ENCODE assay signal across 1 cellular context in genomic region chr2:143034292-143035074, GRCh38.
TF ChIP-seq lines count a peak whose summit lies in the region.

No MANE protein-coding gene starts in this region.

TF ChIP-seq in HepG2, 621 proteins besides CTCF, POLR2A, EP300 and RAD21 (continued from another document and continues in another):
- TF ChIP-seq NFAT5 (CRISPR knock-in tag; IDR thresholded peaks at IDR 0.05) (no peak), ZSCAN30 (CRISPR knock-in tag; IDR thresholded peaks at IDR 0.05) (no peak), MIXL1 (CRISPR knock-in tag; IDR thresholded peaks at IDR 0.05) (no peak; the same call in 1 of the 2 replicates), NCOA5 (CRISPR knock-in tag; IDR thresholded peaks at IDR 0.05) (no peak), DMTF1 (CRISPR knock-in tag; IDR thresholded peaks at IDR 0.05) (no peak), RFX5 (IDR thresholded peaks at IDR 0.05; ENCODE audit: low read depth, low read length) (no peak), HDAC2 (CRISPR knock-in tag; IDR thresholded peaks at IDR 0.05) (no peak), SNAPC4 (CRISPR knock-in tag; IDR thresholded peaks at IDR 0.05) (no peak), CSRNP1 (CRISPR knock-in tag; IDR thresholded peaks at IDR 0.05) (no peak), SUZ12 (IDR thresholded peaks at IDR 0.05; ENCODE audit: low read depth, low read length) (no peak), ELF4 (CRISPR knock-in tag; IDR thresholded peaks at IDR 0.05; ENCODE audit: borderline replicate concordance) (no peak), SAFB2 (CRISPR knock-in tag; IDR thresholded peaks at IDR 0.05; ENCODE audit: borderline replicate concordance, low read depth) (no peak), HCFC1 (IDR thresholded peaks at IDR 0.05; ENCODE audit: low read depth, low read length) (no peak), ZNF614 (CRISPR knock-in tag; IDR thresholded peaks at IDR 0.05; ENCODE audit: borderline replicate concordance) (0 out of 2 replicates have a peak, but pooled peaks have one; percentile 26), HNRNPL (IDR thresholded peaks at IDR 0.05; ENCODE audit: low read depth, low read length) (no peak), FOSL1 (CRISPR knock-in tag; IDR thresholded peaks at IDR 0.05; ENCODE audit: borderline replicate concordance) (no peak), ZNF264 (CRISPR knock-in tag; IDR thresholded peaks at IDR 0.05) (no peak), ZNF766 (CRISPR knock-in tag; IDR thresholded peaks at IDR 0.05; ENCODE audit: borderline replicate concordance) (no peak), U2AF2 (IDR thresholded peaks at IDR 0.05; ENCODE audit: low read depth, low read length) (no peak), ZNF143 (CRISPR knock-in tag; IDR thresholded peaks at IDR 0.05) (no peak), AGO1 (IDR thresholded peaks at IDR 0.05; ENCODE audit: low read depth, low read length, poor library complexity, severe bottlenecking) (no peak), ATF2 (CRISPR knock-in tag; IDR thresholded peaks at IDR 0.05) (0 out of 2 replicates have a peak, but pooled peaks have one; percentile 26), ZGPAT (CRISPR knock-in tag; IDR thresholded peaks at IDR 0.05) (0 out of 2 replicates have a peak, but pooled peaks have one; percentile 19), SIX1 (CRISPR knock-in tag; IDR thresholded peaks at IDR 0.05; ENCODE audit: borderline replicate concordance) (no peak), LCORL (IDR thresholded peaks at IDR 0.05) (0 out of 2 replicates have a peak, but pooled peaks have one; percentile 16), LCORL (CRISPR knock-in tag; IDR thresholded peaks at IDR 0.05) (no peak), THAP11 (CRISPR knock-in tag; IDR thresholded peaks at IDR 0.05) (peak; percentile 42; the same call in 1 of the 2 replicates), AHR (CRISPR knock-in tag; IDR thresholded peaks at IDR 0.05) (no peak), NFKBIZ (CRISPR knock-in tag; IDR thresholded peaks at IDR 0.05) (no peak), ZNF883 (CRISPR knock-in tag; IDR thresholded peaks at IDR 0.05; ENCODE audit: not compliant biosample characterization) (no peak), ZNF24 (IDR thresholded peaks at IDR 0.05) (peak; percentile 71), NCOR1 (IDR thresholded peaks at IDR 0.05; ENCODE audit: borderline replicate concordance, low read length) (no peak), KLF11 (CRISPR knock-in tag; IDR thresholded peaks at IDR 0.05) (0 out of 2 replicates have a peak, but pooled peaks have one; percentile 31), ZNF644 (CRISPR knock-in tag; IDR thresholded peaks at IDR 0.05; ENCODE audit: low read depth) (no peak), ZBTB8A (CRISPR knock-in tag; IDR thresholded peaks at IDR 0.05; ENCODE audit: borderline replicate concordance, low read depth) (no peak), ZNF275 (CRISPR knock-in tag; IDR thresholded peaks at IDR 0.05; ENCODE audit: borderline replicate concordance) (no peak), SNRNP70 (IDR thresholded peaks at IDR 0.05; ENCODE audit: low read depth, low read length) (no peak), DRAP1 (CRISPR knock-in tag; IDR thresholded peaks at IDR 0.05) (0 out of 2 replicates have a peak, but pooled peaks have one; percentile 18), KAT2B (IDR thresholded peaks at IDR 0.05; ENCODE audit: borderline replicate concordance, low read depth, low read length) (no peak), CHCHD3 (CRISPR knock-in tag; IDR thresholded peaks at IDR 0.05) (no peak)
